Comparison of ENCODE assay signal across 1 cellular context in genomic region chr1:185674201-185674600, GRCh38.
TF ChIP-seq lines count a peak whose summit lies in the region.

No MANE protein-coding gene starts in this region.

TF ChIP-seq in HepG2, 621 proteins besides CTCF, POLR2A, EP300 and RAD21 (continued from another document and continues in another):
- TF ChIP-seq HCFC1 (IDR thresholded peaks at IDR 0.05; ENCODE audit: low read depth, low read length) (no peak), ZNF644 (CRISPR knock-in tag; IDR thresholded peaks at IDR 0.05; ENCODE audit: low read depth) (peak; percentile 64; the same call in 1 of the 2 replicates), SUZ12 (IDR thresholded peaks at IDR 0.05; ENCODE audit: low read depth, low read length) (no peak), ZNF687 (CRISPR knock-in tag; IDR thresholded peaks at IDR 0.05) (no peak), ZBTB2 (CRISPR knock-in tag; IDR thresholded peaks at IDR 0.05; ENCODE audit: low read depth) (no peak), ZNF788 (CRISPR knock-in tag; IDR thresholded peaks at IDR 0.05; ENCODE audit: borderline replicate concordance) (no peak; the same call in 1 of the 2 replicates), ZNF564 (CRISPR knock-in tag; IDR thresholded peaks at IDR 0.05) (peak; percentile 40; the same call in 1 of the 2 replicates), GFI1 (CRISPR knock-in tag; IDR thresholded peaks at IDR 0.05; ENCODE audit: borderline replicate concordance) (peak; percentile 87), HNF4G (IDR thresholded peaks at IDR 0.05; ENCODE audit: borderline replicate concordance, low read depth, low read length) (no peak), HNF4G (CRISPR knock-in tag; IDR thresholded peaks at IDR 0.05; ENCODE audit: borderline replicate concordance, low read depth) (no peak), ZNF660 (CRISPR knock-in tag; IDR thresholded peaks at IDR 0.05; ENCODE audit: borderline replicate concordance, low read depth) (no peak), ZNF609 (CRISPR knock-in tag; IDR thresholded peaks at IDR 0.05; ENCODE audit: borderline replicate concordance) (peak; percentile 97), ETV6 (CRISPR knock-in tag; conservative IDR thresholded peaks at IDR 0.05) (peak; percentile 92; the same call in 1 of the 2 replicates), PAXIP1 (CRISPR knock-in tag; conservative IDR thresholded peaks at IDR 0.05) (peak; percentile 87), KIAA2018 (CRISPR knock-in tag; IDR thresholded peaks at IDR 0.05; ENCODE audit: borderline replicate concordance) (no peak), ISL2 (CRISPR knock-in tag; IDR thresholded peaks at IDR 0.05) (peak; percentile 91), RFXANK (CRISPR knock-in tag; IDR thresholded peaks at IDR 0.05) (no peak), ZNF792 (CRISPR knock-in tag; IDR thresholded peaks at IDR 0.05) (peak; percentile 48; the same call in 1 of the 2 replicates), RAD51 (IDR thresholded peaks at IDR 0.05; ENCODE audit: borderline replicate concordance) (no peak), ZSCAN29 (CRISPR knock-in tag; conservative IDR thresholded peaks at IDR 0.05) (peak; percentile 64; the same call in 1 of the 2 replicates), TFE3 (CRISPR knock-in tag; IDR thresholded peaks at IDR 0.05) (peak; percentile 68; the same call in 1 of the 2 replicates), DBP (CRISPR knock-in tag; IDR thresholded peaks at IDR 0.05; ENCODE audit: not compliant biosample characterization) (no peak), FOXO1 (CRISPR knock-in tag; IDR thresholded peaks at IDR 0.05) (peak; percentile 95), YY1 (IDR thresholded peaks at IDR 0.05; ENCODE audit: insufficient read depth, insufficient replicate concordance, low read depth, low read length) (no peak), TFAP4 (IDR thresholded peaks at IDR 0.05; ENCODE audit: borderline replicate concordance, low read depth) (peak; percentile 55; the same call in 1 of the 2 replicates)
